8 cellular contexts compared by ENCODE assay signal in the genomic region with DNA sequence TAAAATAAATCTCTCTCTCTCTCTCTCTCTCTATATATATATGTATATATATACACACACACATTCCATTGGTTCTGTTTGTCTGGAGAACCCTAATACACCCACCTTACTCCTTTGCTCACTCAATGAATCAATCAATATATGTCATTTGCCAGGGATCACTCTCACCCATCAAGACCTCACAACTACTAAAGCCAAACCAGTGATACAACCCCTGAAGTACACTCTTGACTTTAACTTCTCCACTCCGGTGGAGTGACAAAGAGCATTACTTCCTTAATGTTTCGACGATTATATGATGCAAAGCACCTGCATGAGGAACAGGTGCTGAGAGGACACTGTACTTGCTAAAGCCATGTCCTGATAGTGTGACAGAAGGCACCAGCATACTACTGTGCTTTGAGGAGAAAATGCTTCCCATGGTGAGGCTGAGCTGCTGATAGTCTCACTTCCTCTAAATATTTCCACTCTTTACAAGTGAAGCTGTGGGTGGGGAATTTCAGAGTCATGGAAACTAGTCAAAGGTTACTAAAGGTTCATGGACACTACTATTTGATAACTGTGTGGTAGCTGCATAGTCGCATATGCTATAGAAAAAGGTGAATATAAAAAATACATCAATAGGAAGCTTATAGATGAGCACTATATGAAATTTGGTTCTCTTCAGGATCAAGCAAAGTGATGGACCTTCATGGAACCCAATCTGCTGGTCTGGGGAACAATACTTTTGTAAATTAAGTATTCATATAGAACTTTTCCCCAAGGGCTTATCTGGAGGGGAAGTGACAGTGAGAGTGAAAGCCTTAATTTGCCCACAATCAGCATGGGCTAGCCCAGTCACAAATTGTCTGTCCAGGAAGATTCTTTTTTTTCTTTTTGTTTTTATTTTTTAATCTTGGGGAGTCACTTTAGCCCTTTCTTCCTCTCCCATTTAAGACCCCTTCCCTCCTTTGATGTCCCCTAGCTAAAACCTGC.
DNase-seq lines count a peak whose midpoint lies in the region; ATAC-seq, FAIRE-seq and TF ChIP-seq lines count a peak whose summit lies in the region.
"Had no signal": no experiment of that assay in that cellular context is flagged by ENCODE, and none has a peak within 500 bp of the region (broad histone marks: within the 10 kb centered on the region; RNA-seq: fewer than 3 reads in every experiment).

No MANE protein-coding gene starts in this region.

- H3K9me3 ChIP-seq in adrenal gland (replicated peaks in 1 of 3), result no peaks in the 10 kb centered on the region

- H3K4me3 ChIP-seq in adrenal gland, result no peak overlapping the region

- ATAC-seq in GM18873 (IDR thresholded peaks at IDR 0.05; ENCODE audit: low FRiP score, unreplicated experiment), result peak; percentile 92
- ATAC-seq in HG02623 (IDR thresholded peaks at IDR 0.05; ENCODE audit: unreplicated experiment), result peak; percentile 91
- ATAC-seq in memory B cell (ENCODE audit: low read depth), result peak; percentile 93

- H3K27me3 ChIP-seq in adrenal gland, result no peaks in the 10 kb centered on the region

- FAIRE-seq in RCC 7860 (lab: Jason Lieb, UNC), result no peak

- H3K36me3 ChIP-seq in adrenal gland (replicated peaks in 1 of 2), result no peaks in the 10 kb centered on the region

- H3K4me1 ChIP-seq in adrenal gland (replicated peaks in 1 of 2), result no peaks in the 10 kb centered on the region

- no peak for TF ChIP-seq CTCF in adrenal gland (IDR thresholded peaks at IDR 0.05)

- H3K36me3 Mint-ChIP-seq in memory B cell, result peaks cover 33% of the 10 kb centered on the region

- 65 to 72% (median 70%) methylated on average over 4 of the region's 4 CpGs for WGBS in adrenal gland, 4 donors

- peak overlapping the region; percentile 41 for H3K4me3 Mint-ChIP-seq in memory B cell

- intact Hi-C loops in adrenal gland (cut with DNase I) (no loop called here), posterior cingulate gyrus (cut with DNase I) (no loop called here)

- H3K27me3 Mint-ChIP-seq in memory B cell, result no peaks in the 10 kb centered on the region

- H3K4me1 Mint-ChIP-seq in memory B cell, result peaks cover 51% of the 10 kb centered on the region

- no peaks in the 10 kb centered on the region for H3K9me3 Mint-ChIP-seq in memory B cell

- DNase-seq in NOMO-1 treated with dmso at 0.1 percent for 144 hours (lab: John Stamatoyannopoulos, UW; ENCODE audit: unreplicated experiment) (peak; percentile 47), memory B cell (ENCODE audit: low spot score in 2 of 2) (peak; percentile 35 to 64), RCC 7860 (ENCODE audit: low spot score) (no peak), adrenal gland (no peak), posterior cingulate gyrus (no peak)

- no peak overlapping the region for H3K27ac ChIP-seq in adrenal gland
- H3K27ac ChIP-seq: epithelial cell of prostate had no signal

- peak overlapping the region; percentile 79 for H3K27ac Mint-ChIP-seq in memory B cell

- no peak for TF ChIP-seq POLR2A in adrenal gland (IDR thresholded peaks at IDR 0.05)

Comparison
In these comparisons a context has a peak if more than half of its experiments do, and no peak if none do; other contexts are left out.
1. DNase-seq: peak in NOMO-1 treated with dmso at 0.1 percent for 144 hours (single experiment) and memory B cell (2 of 2); none in RCC 7860 (single experiment), adrenal gland (0 of 7) and posterior cingulate gyrus (0 of 10).
2. Peak in every context shown above with its lines, with median percentiles within 50 percentile points of each other: ATAC-seq.